In the genomic region with DNA sequence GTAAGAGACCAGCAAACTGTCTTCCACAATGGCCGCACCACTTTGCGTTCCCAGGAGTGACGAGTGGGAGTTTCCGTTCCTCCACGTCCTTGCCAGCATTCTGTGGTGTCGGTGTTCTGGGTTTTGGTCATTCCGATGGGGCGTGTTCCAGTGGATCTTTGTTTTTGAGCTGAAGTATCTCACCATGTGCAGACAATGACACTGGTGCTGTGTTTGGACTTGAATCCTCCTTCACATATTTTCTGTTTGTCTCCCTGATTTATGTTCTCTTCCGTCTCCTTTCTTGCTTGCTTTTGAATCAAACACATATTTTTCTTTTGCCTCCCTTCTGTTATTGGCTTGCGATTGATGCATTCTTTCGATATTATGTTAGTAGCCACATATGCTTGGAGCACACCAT, we compare ENCODE assay signal across 25 cellular contexts.
DNase-seq lines count a peak whose midpoint lies in the region; ATAC-seq, FAIRE-seq and TF ChIP-seq lines count a peak whose summit lies in the region.
"Had no signal": no experiment of that assay in that cellular context is flagged by ENCODE, and none has a peak within 500 bp of the region (broad histone marks: within the 10 kb centered on the region; RNA-seq: fewer than 3 reads in every experiment).

No MANE protein-coding gene starts in this region.

- no peak overlapping the region for H3K4me3 Mint-ChIP-seq in Calu3 (ENCODE audit: low read depth, unreplicated experiment)
- H3K4me3 Mint-ChIP-seq: CD14-positive monocyte; CD4-positive, alpha-beta T cell; CD8-positive, alpha-beta memory T cell; HFFc6 had no signal

- H3K27me3 Mint-ChIP-seq in Calu3 (ENCODE audit: unreplicated experiment) = peaks cover 57% of the 10 kb centered on the region

- H3K4me1 Mint-ChIP-seq in Calu3 (ENCODE audit: low read depth, unreplicated experiment) = no peaks in the 10 kb centered on the region
- H3K4me1 Mint-ChIP-seq: CD14-positive monocyte; CD8-positive, alpha-beta memory T cell had no signal

- H3K4me1 ChIP-seq in esophagus squamous epithelium (peaks cover 0 to 48% (median 10%) of the 10 kb centered on the region in 3 donors), keratinocyte (ENCODE audit: control insufficient read depth, extremely low read depth, insufficient read depth, low read length) (peaks cover 27% of the 10 kb centered on the region)
- H3K4me1 ChIP-seq: A549, BE2C, HAP-1 had no signal

- H3K36me3 Mint-ChIP-seq in Calu3 (ENCODE audit: insufficient read depth, unreplicated experiment) = no peaks in the 10 kb centered on the region
- H3K36me3 Mint-ChIP-seq: CD14-positive monocyte; CD8-positive, alpha-beta memory T cell had no signal

- H3K9ac ChIP-seq in keratinocyte (ENCODE audit: control insufficient read depth, extremely low read depth, insufficient read depth, low read length) = peak overlapping the region; percentile 54
- H3K9ac ChIP-seq: BLaER1 treated with 17β-estradiol and CSF1 and Interleukin-3, amounts not matched to agents 10 nM and 100 nM had no signal

- TF ChIP-seq POLR2A in esophagus squamous epithelium (IDR thresholded peaks at IDR 0.05) = no peak

- no peaks in the 10 kb centered on the region for H4K20me1 ChIP-seq in keratinocyte (ENCODE audit: control insufficient read depth, extremely low read depth, insufficient read depth, low read length)

- H3K36me3 ChIP-seq in esophagus squamous epithelium = peaks cover 0 to 8% (median 0%) of the 10 kb centered on the region in 3 donors
- no peaks in the 10 kb centered on the region for H3K36me3 ChIP-seq in keratinocyte (ENCODE audit: control insufficient read depth in 2 of 2, extremely low read depth in 1 of 2, insufficient read depth in 2 of 2, low read length in 2 of 2)
- H3K36me3 ChIP-seq: BE2C; BLaER1 treated with 17β-estradiol and CSF1 and Interleukin-3, amounts not matched to agents 10 nM and 100 nM; HAP-1 had no signal

- peak; percentile 61 for DNase-seq in cardiac septum (ENCODE audit: low spot score)
- DNase-seq in Right ventricle myocardium superior = no peak
- DNase-seq in esophagus squamous epithelium (lab: John Stamatoyannopoulos, UW) = no peak
- no peak for DNase-seq in keratinocyte (ENCODE audit: low read depth, low spot score)
- DNase-seq in Calu3 = no peak
- DNase-seq in stimulated activated CD4-positive, alpha-beta T cell treated with anti-CD3 and anti-CD28 coated beads, Interleukin-4, amount 100 ng/mL, for 24 hours = no peak
- DNase-seq: 8988T; ACHN; AML-193; BE2C; CD4-positive, alpha-beta T cell; CD8-positive, alpha-beta memory T cell; DMS53; DMS79 treated with DMSO at 0.1 percent for 48 hours; GF-D8; GOT3; HFFc6 had no signal

- H3K9me3 Mint-ChIP-seq in Calu3 (ENCODE audit: low read depth, unreplicated experiment) = peaks cover 3% of the 10 kb centered on the region
- H3K9me3 Mint-ChIP-seq: CD4-positive, alpha-beta T cell; CD8-positive, alpha-beta memory T cell had no signal

- no peak for ATAC-seq in Right ventricle myocardium superior (ENCODE audit: poor library complexity)
- no peak for ATAC-seq in HG02884 (IDR thresholded peaks at IDR 0.05; ENCODE audit: unreplicated experiment)
- ATAC-seq: A549 had no signal

- no peak overlapping the region for H3K4me3 ChIP-seq in esophagus squamous epithelium
- H3K4me3 ChIP-seq in keratinocyte (ENCODE audit: control insufficient read depth in 2 of 3, extremely low read depth in 1 of 3, insufficient read depth in 2 of 3, low read depth in 1 of 3, low read length in 3 of 3) = peak overlapping the region in 2 of 3 experiments; percentile 4
- H3K4me3 ChIP-seq: A549; BLaER1 treated with 17β-estradiol and CSF1 and Interleukin-3, amounts not matched to agents 10 nM and 100 nM; HAP-1 had no signal

- H3K27ac ChIP-seq in esophagus squamous epithelium (peak overlapping the region in 3 of 4 donors; percentile 27 to 42 (median 39)), keratinocyte (ENCODE audit: control insufficient read depth, insufficient read depth, low read length) (peak overlapping the region; percentile 63)
- H3K27ac ChIP-seq: A549; BLaER1 treated with 17β-estradiol and CSF1 and Interleukin-3, amounts not matched to agents 10 nM and 100 nM had no signal

- H3K79me2 ChIP-seq in keratinocyte (ENCODE audit: control insufficient read depth, insufficient read depth, low read length) = no peaks in the 10 kb centered on the region

- intact Hi-C loops in cardiac septum (cut with DNase I) = no loop called here
- intact Hi-C loops in Right ventricle myocardium superior (cut with DNase I) = no loop called here
- intact Hi-C loops in esophagus squamous epithelium (cut with DNase I) = no loop called here
- intact Hi-C loops in Calu3 (cut with micrococcal nuclease; ENCODE audit: unreplicated experiment) = no loop called here

- peak overlapping the region; percentile 55 for H3K4me2 ChIP-seq in keratinocyte (ENCODE audit: control insufficient read depth, extremely low read depth, insufficient read depth, low read depth, low read length)
- H3K4me2 ChIP-seq: A549 had no signal

- WGBS in esophagus squamous epithelium, 2 donors = 50 to 55% methylated on average over 11 of the region's 11 CpGs

- H3K9me3 ChIP-seq in esophagus squamous epithelium = no peaks in the 10 kb centered on the region
- peaks cover 1% of the 10 kb centered on the region for H3K9me3 ChIP-seq in keratinocyte (ENCODE audit: control insufficient read depth, low read depth, low read length)
- H3K9me3 ChIP-seq: A549, BE2C, HAP-1 had no signal

- peak overlapping the region; percentile 74 for H2AFZ ChIP-seq in keratinocyte (ENCODE audit: control insufficient read depth, low read length)

- FAIRE-seq in keratinocyte (lab: Jason Lieb, UNC) = peak; percentile 80
- FAIRE-seq: A549, GM12891, GM18507, H54 had no signal

- H3K27ac Mint-ChIP-seq in Calu3 (ENCODE audit: unreplicated experiment) = no peak overlapping the region
- H3K27ac Mint-ChIP-seq: CD14-positive monocyte; CD4-positive, alpha-beta T cell; HFFc6 had no signal

- H3K27me3 ChIP-seq in esophagus squamous epithelium (peaks cover 0 to 18% (median 0%) of the 10 kb centered on the region in 4 donors), keratinocyte (ENCODE audit: control insufficient read depth, extremely low read depth, insufficient read depth, low read length) (no peaks in the 10 kb centered on the region)

- no TSS peak for BruUV-seq in Calu3 (replicated peaks; lab: Mats Ljungman, UMichigan)

- CTCF ChIA-PET in Calu3 (lab: Charles Lee) = no interaction called here

- no peaks in the 10 kb centered on the region for H3K9me1 ChIP-seq in keratinocyte (ENCODE audit: control insufficient read depth, extremely low read depth, insufficient read depth, low read length)

- dilution Hi-C loops in keratinocyte (cut with MboI; ENCODE audit: extremely low pct_ligation_motif_present, low sequenced_read_pairs) = no loop called here

- TF ChIP-seq CTCF in esophagus squamous epithelium (IDR thresholded peaks at IDR 0.05) (no peak), keratinocyte (optimal IDR thresholded peaks at IDR 0.05 in 1 of 3, IDR thresholded peaks at IDR 0.05 in 1 of 3, conservative IDR thresholded peaks at IDR 0.05 in 1 of 3; ENCODE audit: extremely low read depth in 1 of 3, insufficient read depth in 2 of 3, low read length in 3 of 3) (no peak), Calu3 (IDR thresholded peaks at IDR 0.05; ENCODE audit: unreplicated experiment) (no peak)

Comparison
In these comparisons a context has a peak if more than half of its experiments do, and no peak if none do; other contexts are left out.
1. H3K4me3 ChIP-seq: peak in keratinocyte (2 of 3); none in esophagus squamous epithelium (0 of 4).